In genomic region chr11:93541884-93542752, GRCh38 we compare ENCODE assay signal across 8 cellular contexts.
A peak's percentile ranks its signal among the peaks of the same experiment; 100 is the strongest.
DNase-seq lines count a peak whose midpoint lies in the region; ATAC-seq lines count a peak whose summit lies in the region.

No MANE protein-coding gene starts in this region.

- H3K27me3 Mint-ChIP-seq in memory B cell, result no peaks in the 10 kb centered on the region
- peaks cover 10% of the 10 kb centered on the region for H3K27me3 Mint-ChIP-seq in stimulated activated naive CD8-positive, alpha-beta T cell treated with anti-CD3 and anti-CD28 coated beads, Interleukin-15, Interleukin-2, amounts not matched to agents 100 ng/mL and 50 ng/mL, for 24 hours

- peak overlapping the region; percentile 88 for H3K9ac ChIP-seq in endocrine pancreas (ENCODE audit: control insufficient read depth, insufficient read depth, low read length)

- H3K9me3 Mint-ChIP-seq in memory B cell, result no peaks in the 10 kb centered on the region
- H3K9me3 Mint-ChIP-seq in stimulated activated naive CD8-positive, alpha-beta T cell treated with anti-CD3 and anti-CD28 coated beads, Interleukin-15, Interleukin-2, amounts not matched to agents 100 ng/mL and 50 ng/mL, for 24 hours, result no peaks in the 10 kb centered on the region

- H3K36me3 Mint-ChIP-seq in memory B cell, result no peaks in the 10 kb centered on the region
- H3K36me3 Mint-ChIP-seq in stimulated activated naive CD8-positive, alpha-beta T cell treated with anti-CD3 and anti-CD28 coated beads, Interleukin-15, Interleukin-2, amounts not matched to agents 100 ng/mL and 50 ng/mL, for 24 hours (ENCODE audit: low read depth), result no peaks in the 10 kb centered on the region

- peak overlapping the region; percentile 71 for H3K27ac Mint-ChIP-seq in memory B cell
- peak overlapping the region; percentile 34 for H3K27ac Mint-ChIP-seq in stimulated activated naive CD8-positive, alpha-beta T cell treated with anti-CD3 and anti-CD28 coated beads, Interleukin-15, Interleukin-2, amounts not matched to agents 100 ng/mL and 50 ng/mL, for 24 hours

- peak overlapping the region; percentile 87 for H3K4me3 Mint-ChIP-seq in memory B cell
- H3K4me3 Mint-ChIP-seq in stimulated activated naive CD8-positive, alpha-beta T cell treated with anti-CD3 and anti-CD28 coated beads, Interleukin-15, Interleukin-2, amounts not matched to agents 100 ng/mL and 50 ng/mL, for 24 hours, result peak overlapping the region; percentile 75

- H3K4me1 ChIP-seq in endocrine pancreas (ENCODE audit: control insufficient read depth, insufficient read depth, low read length), result peaks cover 12% of the 10 kb centered on the region

- no peak for DNase-seq in activated CD4-positive, CD25-positive, alpha-beta regulatory T cell (lab: John Stamatoyannopoulos, UW)
- DNase-seq in MV-4-11 (lab: John Stamatoyannopoulos, UW), result peak; percentile 64
- DNase-seq in activated CD4-positive, alpha-beta T cell treated with anti-CD3 and anti-CD28 coated beads for 48 hours, result peak; percentile 50
- DNase-seq in memory B cell (ENCODE audit: low spot score in 2 of 2), result peak; percentile 29 to 41

- no peaks in the 10 kb centered on the region for H3K36me3 ChIP-seq in endocrine pancreas (ENCODE audit: control insufficient read depth, insufficient read depth, low read length)

- peak overlapping the region; percentile 87 for H3K4me3 ChIP-seq in endocrine pancreas (ENCODE audit: control insufficient read depth, insufficient read depth, low read length)

- H3K9me3 ChIP-seq in endocrine pancreas (ENCODE audit: control insufficient read depth, low read length), result no peaks in the 10 kb centered on the region

- ATAC-seq in activated CD4-positive, CD25-positive, alpha-beta regulatory T cell treated with anti-CD3 and anti-CD28 coated beads, Interleukin-2, amount 50 U/mL, for 24 hours, result peak; percentile 44 to 49
- ATAC-seq in HG02623 (IDR thresholded peaks at IDR 0.05; ENCODE audit: unreplicated experiment) (peak; percentile 40), memory B cell (ENCODE audit: low read depth) (peak; percentile 68)

- H3K27me3 ChIP-seq in endocrine pancreas (ENCODE audit: control insufficient read depth, insufficient read depth, low read length), result no peaks in the 10 kb centered on the region

- H3K4me1 Mint-ChIP-seq in memory B cell, result peaks cover 15% of the 10 kb centered on the region
- H3K4me1 Mint-ChIP-seq in stimulated activated naive CD8-positive, alpha-beta T cell treated with anti-CD3 and anti-CD28 coated beads, Interleukin-15, Interleukin-2, amounts not matched to agents 100 ng/mL and 50 ng/mL, for 24 hours (ENCODE audit: low read depth), result peaks cover 17% of the 10 kb centered on the region

Comparison
In these comparisons a context has a peak if more than half of its experiments do, and no peak if none do; other contexts are left out.
1. DNase-seq: peak in MV-4-11 (single experiment), activated CD4-positive, alpha-beta T cell treated with anti-CD3 and anti-CD28 coated beads for 48 hours (single experiment) and memory B cell (2 of 2); none in activated CD4-positive, CD25-positive, alpha-beta regulatory T cell (0 of 4).
2. Peak in every context shown above with its lines, with median percentiles within 50 percentile points of each other: ATAC-seq.